In the genomic region with DNA sequence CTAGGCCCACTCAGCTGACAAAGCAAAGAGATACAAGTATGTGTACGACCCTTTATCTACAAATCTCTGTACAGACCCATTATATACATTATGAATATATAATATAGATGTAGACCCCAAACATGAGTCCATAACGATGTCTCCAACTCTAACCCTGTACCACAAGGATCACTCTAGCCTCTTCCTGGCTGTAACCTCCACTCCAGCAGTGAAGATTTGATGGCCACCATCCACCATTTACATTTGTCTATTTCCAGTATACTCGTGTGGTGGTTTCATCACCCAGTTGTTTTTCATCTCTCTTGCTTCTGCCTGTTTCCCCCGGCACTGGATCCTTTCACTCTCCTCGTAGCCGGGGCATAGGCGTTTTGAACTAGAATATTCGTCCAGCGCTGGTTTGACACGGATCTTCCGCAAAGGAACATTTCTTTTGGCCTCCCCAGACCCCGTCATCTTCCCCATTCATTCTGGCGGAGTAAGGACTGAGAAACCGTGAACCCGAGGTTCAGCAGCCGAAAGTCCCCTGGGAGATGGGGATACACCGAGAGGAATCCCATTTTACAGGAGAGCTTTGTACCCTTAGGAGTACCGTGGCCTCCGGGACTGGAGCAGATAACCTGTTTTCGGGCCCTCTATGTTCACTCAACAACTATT, we compare ENCODE assay signal across 8 cellular contexts. TPM values are rescaled to one million over a fixed set of nuclear protein-coding genes. Genes with fewer than 3 reads are reported as not detected.
A peak's percentile ranks its signal among the peaks of the same experiment; 100 is the strongest.
DNase-seq lines count a peak whose midpoint lies in the region; ATAC-seq and TF ChIP-seq lines count a peak whose summit lies in the region.

No MANE protein-coding gene starts in this region.

- H3K4me3 ChIP-seq in AG04450 (ENCODE audit: low read depth, low read length) (peak overlapping the region; percentile 84), HUES6 (ENCODE audit: low read depth, low read length) (peak overlapping the region; percentile 79), muscle layer of colon (ENCODE audit: low read depth in 1 of 2, low read length in 2 of 2) (peak overlapping the region; percentile 49 to 76)

- no peak for TF ChIP-seq CTCF in AG04450 (IDR thresholded peaks at IDR 0.05; ENCODE audit: low read depth, low read length)
- no peak for TF ChIP-seq CTCF in chondrocyte (IDR thresholded peaks at IDR 0.05)

- ATAC-seq in GM19023 (IDR thresholded peaks at IDR 0.05; ENCODE audit: unreplicated experiment) = peak; percentile 0

- H3K27ac ChIP-seq in AG04450 (ENCODE audit: low read depth, low read length) (peak overlapping the region; percentile 93), HUES6 (ENCODE audit: low read depth, low read length) (peak overlapping the region; percentile 66), muscle layer of colon (ENCODE audit: low read depth, low read length) (peak overlapping the region; percentile 95)

- no peaks in the 10 kb centered on the region for H3K36me3 Mint-ChIP-seq in chondrocyte (ENCODE audit: low read depth)

- peak overlapping the region; percentile 96 for H3K27ac Mint-ChIP-seq in chondrocyte (ENCODE audit: unreplicated experiment)

- H3K4me1 ChIP-seq in HUES6 (ENCODE audit: control insufficient read depth, insufficient read depth, low read length) (peaks cover 22% of the 10 kb centered on the region), muscle layer of colon (ENCODE audit: insufficient read depth, low read length) (peaks cover 24% of the 10 kb centered on the region)

- no peaks in the 10 kb centered on the region for H3K9me3 Mint-ChIP-seq in chondrocyte (ENCODE audit: low read depth)

- POLR2A ChIA-PET in AG04450 (lab: Yijun Ruan, JAX) = interaction anchor here (0.8 to 2.9 kb wide), 6 partner anchors 88 to 167 kb away, joined by 3 to 12 read pairs (median 6); no protein-coding TSS in a partner anchor

- DNase-seq in AG04450 (ENCODE audit: low read depth, low spot score) (no peak), chondrocyte (ENCODE audit: low spot score) (no peak), NCI-H187 treated with DMSO at 0.1 percent for 48 hours (lab: John Stamatoyannopoulos, UW) (no peak), SIG-M5 (lab: John Stamatoyannopoulos, UW) (no peak), posterior cingulate gyrus (no peak)

- no peaks in the 10 kb centered on the region for H3K27me3 ChIP-seq in AG04450 (ENCODE audit: control insufficient read depth, insufficient read depth, low read length)
- H3K27me3 ChIP-seq in HUES6 (ENCODE audit: control insufficient read depth, insufficient read depth, low read length) = no peaks in the 10 kb centered on the region
- no peaks in the 10 kb centered on the region for H3K27me3 ChIP-seq in muscle layer of colon (ENCODE audit: control insufficient read depth in 1 of 2, insufficient read depth in 2 of 2, low read length in 2 of 2)

- peaks cover 49% of the 10 kb centered on the region for H3K4me1 Mint-ChIP-seq in chondrocyte (ENCODE audit: low read depth)

- H3K9ac ChIP-seq in HUES6 (ENCODE audit: low read length) (peak overlapping the region; percentile 91), muscle layer of colon (ENCODE audit: low read length) (peak overlapping the region; percentile 66)

- H3K9me3 ChIP-seq in AG04450 (ENCODE audit: control insufficient read depth, insufficient read depth, low read length) = peaks cover 4% of the 10 kb centered on the region; the same call in 1 of the 2 replicates
- H3K9me3 ChIP-seq in HUES6 (ENCODE audit: control insufficient read depth, insufficient read depth, low read depth, low read length) = no peaks in the 10 kb centered on the region
- H3K9me3 ChIP-seq in muscle layer of colon (ENCODE audit: low read length) = no peaks in the 10 kb centered on the region

- no peaks in the 10 kb centered on the region for H3K27me3 Mint-ChIP-seq in chondrocyte (ENCODE audit: low read depth)

- CTCF ChIA-PET in AG04450 (lab: Charles Lee) = interaction anchor here (0.6 to 1.8 kb wide), 6 partner anchors 11 to 155 kb away, joined by 3 to 11 read pairs (median 4); no protein-coding TSS in a partner anchor

- H3K4me3 Mint-ChIP-seq in chondrocyte (ENCODE audit: unreplicated experiment) = peak overlapping the region; percentile 75

- H3K36me3 ChIP-seq in HUES6 (ENCODE audit: control insufficient read depth, insufficient read depth, low read length) (no peaks in the 10 kb centered on the region), muscle layer of colon (ENCODE audit: insufficient read depth, low read length) (no peaks in the 10 kb centered on the region)

- intact Hi-C loops in posterior cingulate gyrus (cut with DNase I) = loop anchor here (10.0 kb wide), 2 partner anchors 62 to 522 kb away; a partner anchor contains a TSS

RNA-seq across cellular contexts. Expression of a gene that starts 0.8 kb away (rescaled TPM):
- 268 TPM in 2 replicates for polyA plus RNA-seq in AG04450 (2011; rRNA removed)
- 933 and 1,222 TPM in 2 replicates for polyA minus RNA-seq in AG04450 (2011; rRNA and poly(A)+ RNA removed)
- 200 to 271 TPM (median 217 TPM) in 3 replicates for total RNA-seq in chondrocyte
